Comparison of ENCODE assay signal across 1 cellular context in the genomic region with DNA sequence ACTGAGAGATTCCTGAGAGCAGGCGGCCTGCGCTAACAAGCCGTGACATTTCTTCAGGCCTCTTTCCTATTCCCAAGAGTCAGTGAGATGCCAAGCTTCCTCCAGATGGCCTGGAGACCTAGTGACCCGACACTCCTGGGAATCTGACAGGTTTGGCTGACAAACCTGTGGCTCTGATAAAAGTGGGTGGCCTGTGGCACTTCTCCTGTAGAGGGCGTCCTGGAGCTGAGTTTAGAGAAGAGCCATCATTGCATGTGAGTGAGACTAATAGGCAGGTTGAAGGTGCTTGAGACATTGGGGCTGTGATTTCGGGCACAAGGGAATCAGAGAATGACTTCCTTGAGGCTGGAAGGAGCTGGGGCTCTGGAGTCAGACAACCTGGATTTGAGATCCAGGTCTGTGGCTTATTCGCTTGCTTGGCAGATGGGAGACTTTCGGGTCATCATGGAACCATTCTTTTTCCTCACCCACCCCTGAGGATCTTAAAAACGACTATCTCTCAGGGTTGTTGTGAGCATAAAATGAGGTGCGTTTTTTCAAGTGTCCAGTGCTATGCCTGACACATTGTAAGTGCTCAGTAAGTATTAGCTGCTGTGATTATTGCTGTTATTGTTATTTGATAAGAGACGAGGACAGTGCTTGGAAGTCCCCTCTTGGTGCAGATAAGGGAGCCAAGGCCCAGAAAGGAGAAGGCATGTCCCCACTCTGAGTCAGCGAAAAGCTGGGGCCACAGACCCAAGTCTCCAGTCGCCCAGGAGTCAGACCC.
TF ChIP-seq lines count a peak whose summit lies in the region.

No MANE protein-coding gene starts in this region.

TF ChIP-seq in GM23338, 12 proteins besides CTCF, POLR2A, EP300 and RAD21 (continued from another document):
- TF ChIP-seq, protein P1, sequence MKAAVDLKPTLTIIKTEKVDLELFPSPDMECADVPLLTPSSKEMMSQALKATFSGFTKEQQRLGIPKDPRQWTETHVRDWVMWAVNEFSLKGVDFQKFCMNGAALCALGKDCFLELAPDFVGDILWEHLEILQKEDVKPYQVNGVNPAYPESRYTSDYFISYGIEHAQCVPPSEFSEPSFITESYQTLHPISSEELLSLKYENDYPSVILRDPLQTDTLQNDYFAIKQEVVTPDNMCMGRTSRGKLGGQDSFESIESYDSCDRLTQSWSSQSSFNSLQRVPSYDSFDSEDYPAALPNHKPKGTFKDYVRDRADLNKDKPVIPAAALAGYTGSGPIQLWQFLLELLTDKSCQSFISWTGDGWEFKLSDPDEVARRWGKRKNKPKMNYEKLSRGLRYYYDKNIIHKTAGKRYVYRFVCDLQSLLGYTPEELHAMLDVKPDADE (IDR thresholded peaks at IDR 0.05), result no peak
- TF ChIP-seq CREB1 (CRISPR knock-in tag; IDR thresholded peaks at IDR 0.05; ENCODE audit: low read depth) (no peak), ZNF114 (CRISPR knock-in tag; IDR thresholded peaks at IDR 0.05) (no peak), POLR2AphosphoS5 (IDR thresholded peaks at IDR 0.05; ENCODE audit: low read depth) (no peak), ZNF331 (CRISPR knock-in tag; IDR thresholded peaks at IDR 0.05; ENCODE audit: low read depth) (no peak)
